In the genomic region with DNA sequence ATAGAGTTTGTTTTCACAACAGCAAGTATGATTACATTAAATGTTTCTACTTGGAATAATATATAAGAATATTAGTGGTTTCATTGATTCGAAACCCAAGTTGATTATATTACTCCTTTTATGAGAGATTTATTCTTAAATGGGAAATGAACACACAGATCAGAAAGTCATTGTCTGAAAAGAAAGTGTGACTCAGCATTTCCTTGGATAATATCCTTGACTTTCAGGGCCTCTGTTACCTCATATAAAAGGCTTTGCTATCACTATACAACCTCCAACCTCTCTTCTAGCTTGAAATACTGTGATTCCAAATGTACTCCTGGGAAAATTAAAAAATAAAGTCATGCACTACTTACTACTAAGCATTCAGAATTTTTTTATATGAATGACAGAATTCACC, we compare ENCODE assay signal across 19 cellular contexts.
DNase-seq lines count a peak whose midpoint lies in the region; ATAC-seq, FAIRE-seq and TF ChIP-seq lines count a peak whose summit lies in the region.
"Had no signal": no experiment of that assay in that cellular context is flagged by ENCODE, and none has a peak within 500 bp of the region (broad histone marks: within the 10 kb centered on the region; RNA-seq: fewer than 3 reads in every experiment).

No MANE protein-coding gene starts in this region.

- H3K36me3 Mint-ChIP-seq in activated T-helper 2 cell treated with anti-CD3 and anti-CD28 coated beads, Interferon-gamma antibody, Interleukin-2, Interleukin-4, amounts not matched to agents 10 μg/mL and 5 μg/mL and 100 μg/mL, durations not matched to agents 14 hours and 24 hours and 36 hours (ENCODE audit: low read depth), result no peaks in the 10 kb centered on the region
- H3K36me3 Mint-ChIP-seq: T-cell had no signal

- H3K4me1 Mint-ChIP-seq in activated T-helper 2 cell treated with anti-CD3 and anti-CD28 coated beads, Interferon-gamma antibody, Interleukin-2, Interleukin-4, amounts not matched to agents 10 μg/mL and 5 μg/mL and 100 μg/mL, durations not matched to agents 14 hours and 24 hours and 36 hours (ENCODE audit: low read depth), result peaks cover 2% of the 10 kb centered on the region
- H3K4me1 Mint-ChIP-seq: T-cell had no signal

- H4K20me1 ChIP-seq in HepG2 (ENCODE audit: insufficient read depth, low read length), result no peaks in the 10 kb centered on the region

- H3K27ac ChIP-seq in HepG2 (ENCODE audit: extremely low read length, insufficient read depth, low read length) (no peak overlapping the region), ascending aorta (no peak overlapping the region)
- H3K27ac ChIP-seq: heart right ventricle, suprapubic skin had no signal

- H2AFZ ChIP-seq in HepG2 (ENCODE audit: low read length), result no peak overlapping the region

- H3K4me3 ChIP-seq in cardiac fibroblast (replicated peaks in 1 of 2; ENCODE audit: low read depth in 2 of 2, low read length in 2 of 2) (no peak overlapping the region), HepG2 (replicated peaks in 1 of 3; ENCODE audit: insufficient read depth in 1 of 3, low read depth in 2 of 3, low read length in 3 of 3) (no peak overlapping the region), ascending aorta (no peak overlapping the region)
- H3K4me3 ChIP-seq: heart right ventricle, suprapubic skin had no signal

- no peak for TF ChIP-seq CTCF in cardiac fibroblast (IDR thresholded peaks at IDR 0.05; ENCODE audit: low read depth, low read length)
- TF ChIP-seq CTCF in HepG2 (CRISPR knock-in tag; IDR thresholded peaks at IDR 0.05), result no peak
- TF ChIP-seq CTCF in ascending aorta (IDR thresholded peaks at IDR 0.05), result no peak

- TF ChIP-seq EP300 in HepG2 (IDR thresholded peaks at IDR 0.05; ENCODE audit: low read depth in 2 of 2, low read length in 2 of 2), result no peak
- no peak for TF ChIP-seq EP300 in HepG2 (CRISPR knock-in tag; IDR thresholded peaks at IDR 0.05; ENCODE audit: borderline replicate concordance)

- no peaks in the 10 kb centered on the region for H3K27me3 Mint-ChIP-seq in activated T-helper 2 cell treated with anti-CD3 and anti-CD28 coated beads, Interferon-gamma antibody, Interleukin-2, Interleukin-4, amounts not matched to agents 10 μg/mL and 5 μg/mL and 100 μg/mL, durations not matched to agents 14 hours and 24 hours and 36 hours (ENCODE audit: low read depth)
- H3K27me3 Mint-ChIP-seq: T-cell had no signal

- H3K9me3 ChIP-seq in HepG2 (ENCODE audit: low read length) (no peaks in the 10 kb centered on the region), ascending aorta (no peaks in the 10 kb centered on the region)
- H3K9me3 ChIP-seq: BE2C, heart right ventricle, suprapubic skin had no signal

- no peak overlapping the region for H3K4me3 Mint-ChIP-seq in activated T-helper 2 cell treated with anti-CD3 and anti-CD28 coated beads, Interferon-gamma antibody, Interleukin-2, Interleukin-4, amounts not matched to agents 10 μg/mL and 5 μg/mL and 100 μg/mL, durations not matched to agents 14 hours and 24 hours and 36 hours (ENCODE audit: low read depth)
- H3K4me3 Mint-ChIP-seq: T-cell had no signal

- no TSS peak for BruUV-seq in HepG2 (replicated peaks; lab: Mats Ljungman, UMichigan)

- TF ChIP-seq POLR2A in HepG2 (IDR thresholded peaks at IDR 0.05; ENCODE audit: insufficient read depth in 1 of 2, low read depth in 2 of 2, low read length in 2 of 2), result no peak

- H3K36me3 ChIP-seq in HepG2 (replicated peaks in 1 of 2; ENCODE audit: control insufficient read depth in 1 of 2, insufficient read depth in 2 of 2, low read length in 2 of 2), result no peaks in the 10 kb centered on the region
- H3K36me3 ChIP-seq in ascending aorta, result no peaks in the 10 kb centered on the region
- H3K36me3 ChIP-seq: BE2C, heart right ventricle, suprapubic skin had no signal

- 4% methylated on average over 1 of the region's 1 CpG for WGBS in HepG2 (ENCODE audit: low lambda C conversion rate)

- H3K79me2 ChIP-seq in HepG2 (ENCODE audit: insufficient read depth, low read length), result no peaks in the 10 kb centered on the region

- DNase-seq in Daoy (ENCODE audit: low read depth) (peak; percentile 12), NCI-H226 (peak; percentile 17), cardiac fibroblast (ENCODE audit: low read depth in 2 of 2) (peak; percentile 54 to 70), HepG2 (ENCODE audit: low spot score) (no peak), ascending aorta (ENCODE audit: low spot score in 2 of 2) (no peak), NK-92 (lab: John Stamatoyannopoulos, UW; ENCODE audit: unreplicated experiment) (no peak)
- DNase-seq in activated T-helper 2 cell treated with anti-CD3 and anti-CD28 coated beads, Interferon-gamma antibody, Interleukin-2, Interleukin-4, amounts not matched to agents 10 μg/mL and 5 μg/mL and 100 μg/mL, durations not matched to agents 14 hours and 24 hours and 36 hours (ENCODE audit: low spot score), result no peak
- DNase-seq: activated CD4-positive, CD25-positive, alpha-beta regulatory T cell; activated naive CD4-positive, alpha-beta T cell treated with anti-CD3 and anti-CD28 coated beads, Interleukin-2, amount 50 U/mL, for 16 hours; BE2C; caudate nucleus; DMS79 treated with DMSO at 0.1 percent for 48 hours; heart right ventricle; left colon; NCI-H1048; T-cell had no signal

- ATAC-seq in HepG2 (no peak), HG03097 (IDR thresholded peaks at IDR 0.05; ENCODE audit: low FRiP score, unreplicated experiment) (no peak)
- ATAC-seq: heart right ventricle, left colon, T-cell had no signal

- POLR2A ChIA-PET in HepG2 (lab: Yijun Ruan, JAX), result no interaction called here

- FAIRE-seq in HepG2 (lab: Jason Lieb, UNC), result no peak
- FAIRE-seq: HTR-8/SVneo had no signal

- H3K4me1 ChIP-seq in HepG2 (ENCODE audit: insufficient read depth, low read length) (no peaks in the 10 kb centered on the region), ascending aorta (no peaks in the 10 kb centered on the region)
- H3K4me1 ChIP-seq: BE2C, heart right ventricle, suprapubic skin had no signal

- no peak overlapping the region for H3K27ac Mint-ChIP-seq in activated T-helper 2 cell treated with anti-CD3 and anti-CD28 coated beads, Interferon-gamma antibody, Interleukin-2, Interleukin-4, amounts not matched to agents 10 μg/mL and 5 μg/mL and 100 μg/mL, durations not matched to agents 14 hours and 24 hours and 36 hours
- H3K27ac Mint-ChIP-seq: T-cell had no signal

- intact Hi-C loops in HepG2 (cut with micrococcal nuclease; ENCODE audit: unreplicated experiment) (loop anchor here (5.0 kb wide), 1 partner anchor 1971 kb away; no protein-coding TSS in a partner anchor), ascending aorta (cut with DNase I) (no loop called here)
- intact Hi-C loops in activated T-helper 2 cell treated with anti-CD3 and anti-CD28 coated beads, Interferon-gamma antibody, Interleukin-2, Interleukin-4, amounts not matched to agents 10 μg/mL and 5 μg/mL and 100 μg/mL, durations not matched to agents 14 hours and 24 hours and 36 hours (cut with micrococcal nuclease), result no loop called here

- no peak overlapping the region for H3K9ac ChIP-seq in HepG2 (ENCODE audit: insufficient read depth, low read depth, low read length)

- in situ Hi-C loops in HepG2 (cut with HindIII; ENCODE audit: extremely low pct_ligation_motif_present, low pct_unique_long_range_greater_than_20kb), result no loop called here

- H3K27me3 ChIP-seq in HepG2 (ENCODE audit: control insufficient read depth in 1 of 2, insufficient read depth in 2 of 2, low read length in 2 of 2) (no peaks in the 10 kb centered on the region; a peak in 1 of 5 replicates), ascending aorta (no peaks in the 10 kb centered on the region)
- H3K27me3 ChIP-seq: BE2C, heart right ventricle, suprapubic skin had no signal

- CTCF ChIA-PET in HepG2 (lab: Yijun Ruan, JAX; ENCODE audit: low intra/inter-chr PET ratio, low total read pairs), result no interaction called here

- H3K4me2 ChIP-seq in HepG2 (ENCODE audit: low read depth, low read length), result no peak overlapping the region

- TF ChIP-seq RAD21 in HepG2 (CRISPR knock-in tag; IDR thresholded peaks at IDR 0.05), result no peak

- H3K9me3 Mint-ChIP-seq in activated T-helper 2 cell treated with anti-CD3 and anti-CD28 coated beads, Interferon-gamma antibody, Interleukin-2, Interleukin-4, amounts not matched to agents 10 μg/mL and 5 μg/mL and 100 μg/mL, durations not matched to agents 14 hours and 24 hours and 36 hours, result no peaks in the 10 kb centered on the region

TF ChIP-seq in HepG2, 621 proteins besides CTCF, POLR2A, EP300 and RAD21 (continues in another document):
- no peak for TF ChIP-seq ZFP82 (CRISPR knock-in tag; IDR thresholded peaks at IDR 0.05; ENCODE audit: borderline replicate concordance)
- no peak for TF ChIP-seq ZNF282 (IDR thresholded peaks at IDR 0.05; ENCODE audit: partially characterized antibody)
- TF ChIP-seq ZNF256 (CRISPR knock-in tag; conservative IDR thresholded peaks at IDR 0.05), result no peak
- peak; percentile 74 for TF ChIP-seq NFE2L2 (IDR thresholded peaks at IDR 0.05; ENCODE audit: low read length)
- TF ChIP-seq ZNF619 (CRISPR knock-in tag; IDR thresholded peaks at IDR 0.05), result no peak
- no peak for TF ChIP-seq RARA (CRISPR knock-in tag; IDR thresholded peaks at IDR 0.05)
- no peak for TF ChIP-seq STAT6 (CRISPR knock-in tag; IDR thresholded peaks at IDR 0.05; ENCODE audit: borderline replicate concordance)
- TF ChIP-seq IKZF1 (IDR thresholded peaks at IDR 0.05), result no peak
- TF ChIP-seq MAFK (conservative IDR thresholded peaks at IDR 0.05 in 1 of 2, IDR thresholded peaks at IDR 0.05 in 1 of 2; ENCODE audit: low read length in 2 of 2), result peak; percentile 60 to 73; a peak in 3 of 4 replicates

Comparison
In these comparisons a context has a peak if more than half of its experiments do, and no peak if none do; other contexts are left out.
1. DNase-seq: peak in Daoy (single experiment), NCI-H226 (single experiment) and cardiac fibroblast (2 of 2); none in HepG2 (single experiment), activated T-helper 2 cell treated with anti-CD3 and anti-CD28 coated beads, Interferon-gamma antibody, Interleukin-2, Interleukin-4, amounts not matched to agents 10 μg/mL and 5 μg/mL and 100 μg/mL, durations not matched to agents 14 hours and 24 hours and 36 hours (single experiment), ascending aorta (0 of 2) and NK-92 (single experiment).